10 cellular contexts compared by ENCODE assay signal in the genomic region with DNA sequence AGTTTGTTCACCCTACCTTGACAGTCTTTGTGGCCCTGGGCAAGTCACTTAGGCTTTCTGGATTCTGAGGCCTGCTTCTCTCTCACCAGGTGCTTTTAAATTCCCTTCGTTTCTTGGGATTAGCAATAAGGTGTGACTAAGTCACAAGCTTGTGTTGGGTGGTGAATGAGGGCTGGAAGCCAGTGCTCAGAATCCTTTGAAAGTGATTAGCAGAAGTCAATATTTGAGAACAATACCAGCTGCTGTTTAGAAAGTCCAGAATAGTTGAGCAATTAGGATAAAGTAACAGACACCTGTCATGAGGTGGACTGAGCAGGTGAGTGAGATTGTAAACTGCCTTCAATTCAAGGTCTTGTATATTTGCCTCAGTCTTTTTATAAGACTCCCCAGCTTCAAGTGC. TPM values are rescaled to one million over a fixed set of nuclear protein-coding genes. Genes with fewer than 3 reads are reported as not detected.
DNase-seq lines count a peak whose midpoint lies in the region; ATAC-seq and TF ChIP-seq lines count a peak whose summit lies in the region.
"Had no signal": no experiment of that assay in that cellular context is flagged by ENCODE, and none has a peak within 500 bp of the region (broad histone marks: within the 10 kb centered on the region; RNA-seq: fewer than 3 reads in every experiment).

No MANE protein-coding gene starts in this region.

- in situ Hi-C loops in GM13976 (cut with MboI; ENCODE audit: low sequenced_read_pairs, unreplicated experiment), result loop anchor here (25.0 kb wide), 2 partner anchors 178 to 347 kb away; no protein-coding TSS in a partner anchor

- peaks cover 19% of the 10 kb centered on the region for H4K20me1 ChIP-seq in Loucy (ENCODE audit: insufficient read depth, low read length, poor library complexity, severe bottlenecking)

- H3K36me3 ChIP-seq in Loucy (ENCODE audit: insufficient read depth, low read length), result no peaks in the 10 kb centered on the region

- no peak overlapping the region for H3K4me3 ChIP-seq in Loucy (ENCODE audit: low read length, poor library complexity, severe bottlenecking)

- no peak for ATAC-seq in activated naive CD8-positive, alpha-beta T cell treated with anti-CD3 and anti-CD28 coated beads, Interleukin-2, amount 50 U/mL, for 24 hours
- ATAC-seq in naive thymus-derived CD8-positive, alpha-beta T cell, result no peak
- ATAC-seq: left lobe of liver had no signal

- TF ChIP-seq CTCF in Calu3 (IDR thresholded peaks at IDR 0.05; ENCODE audit: unreplicated experiment) (no peak), Loucy (conservative IDR thresholded peaks at IDR 0.05; ENCODE audit: low read length) (no peak), GM13976 (IDR thresholded peaks at IDR 0.05; ENCODE audit: borderline replicate concordance, control extremely low read depth, extremely low read depth, insufficient read depth, missing control alignments) (no peak)

- no TSS peak for BruUV-seq in Calu3 (replicated peaks; lab: Mats Ljungman, UMichigan)

- H3K27me3 ChIP-seq in Loucy (ENCODE audit: insufficient read depth, low read length, poor library complexity, severe bottlenecking), result no peaks in the 10 kb centered on the region

- H3K9me2 ChIP-seq in Loucy (replicated peaks; ENCODE audit: low read depth, low read length), result no peaks in the 10 kb centered on the region

- peak overlapping the region; percentile 97 for H3K27ac Mint-ChIP-seq in Calu3 (ENCODE audit: unreplicated experiment)
- H3K27ac Mint-ChIP-seq in activated naive CD8-positive, alpha-beta T cell treated with anti-CD3 and anti-CD28 coated beads, Interleukin-2, amount 50 U/mL, for 24 hours, result peak overlapping the region; percentile 87
- H3K27ac Mint-ChIP-seq in naive thymus-derived CD8-positive, alpha-beta T cell, result peak overlapping the region in 6 of 10 donors; percentile 20 to 91 (median 63)

- H3K4me1 Mint-ChIP-seq in Calu3 (ENCODE audit: low read depth, unreplicated experiment), result peaks cover 69% of the 10 kb centered on the region
- peaks cover 81% of the 10 kb centered on the region for H3K4me1 Mint-ChIP-seq in activated naive CD8-positive, alpha-beta T cell treated with anti-CD3 and anti-CD28 coated beads, Interleukin-2, amount 50 U/mL, for 24 hours
- H3K4me1 Mint-ChIP-seq in naive thymus-derived CD8-positive, alpha-beta T cell, result peaks cover 41 to 87% (median 78%) of the 10 kb centered on the region in 4 donors

- CTCF ChIA-PET in Calu3 (lab: Charles Lee), result interaction anchor here (0.7 to 1.4 kb wide), 6 partner anchors 9 to 584 kb away, joined by 3 to 7 read pairs (median 4); no protein-coding TSS in a partner anchor

- no peaks in the 10 kb centered on the region for H3K27me3 Mint-ChIP-seq in Calu3 (ENCODE audit: unreplicated experiment)
- H3K27me3 Mint-ChIP-seq in activated naive CD8-positive, alpha-beta T cell treated with anti-CD3 and anti-CD28 coated beads, Interleukin-2, amount 50 U/mL, for 24 hours, result no peaks in the 10 kb centered on the region
- no peaks in the 10 kb centered on the region for H3K27me3 Mint-ChIP-seq in naive thymus-derived CD8-positive, alpha-beta T cell

- H3K4me2 ChIP-seq in Loucy (ENCODE audit: low read depth, low read length, poor library complexity, severe bottlenecking), result peak overlapping the region; percentile 78

- POLR2A ChIA-PET in naive thymus-derived CD8-positive, alpha-beta T cell (lab: Charles Lee), result interaction anchor here (0.7 kb wide), 1 partner anchor 9 kb away, joined by 3 read pairs; no protein-coding TSS in a partner anchor

- H3K9me3 ChIP-seq in Loucy (ENCODE audit: insufficient read depth, low read depth, low read length), result no peaks in the 10 kb centered on the region

- DNase-seq in Calu3 (peak; percentile 53), GM03348 (ENCODE audit: low spot score) (no peak), GM13976 (ENCODE audit: low spot score) (no peak), amniotic stem cell (lab: John Stamatoyannopoulos, UW) (no peak)
- DNase-seq in activated naive CD8-positive, alpha-beta T cell treated with anti-CD3 and anti-CD28 coated beads, Interleukin-2, amount 50 U/mL, for 24 hours, result no peak
- no peak for DNase-seq in naive thymus-derived CD8-positive, alpha-beta T cell
- no peak for DNase-seq in effector CD8-positive, alpha-beta T cell (lab: John Stamatoyannopoulos, UW)
- DNase-seq: NCI-H524 treated with DMSO at 0.1 percent for 48 hours had no signal

- peak overlapping the region; percentile 48 for H3K9ac ChIP-seq in Loucy (ENCODE audit: low read depth, low read length, poor library complexity, severe bottlenecking)

- H3K4me3 Mint-ChIP-seq in Calu3 (ENCODE audit: low read depth, unreplicated experiment), result peak overlapping the region; percentile 42
- no peak overlapping the region for H3K4me3 Mint-ChIP-seq in activated naive CD8-positive, alpha-beta T cell treated with anti-CD3 and anti-CD28 coated beads, Interleukin-2, amount 50 U/mL, for 24 hours
- peak overlapping the region in 3 of 10 donors; percentile 62 to 77 (median 66) for H3K4me3 Mint-ChIP-seq in naive thymus-derived CD8-positive, alpha-beta T cell

- peaks cover 64% of the 10 kb centered on the region for H3K4me1 ChIP-seq in Loucy (ENCODE audit: insufficient read depth, low read length, poor library complexity, severe bottlenecking)

- H3K79me2 ChIP-seq in Loucy (ENCODE audit: insufficient read depth, low read length), result peaks cover 75% of the 10 kb centered on the region

- H3K36me3 Mint-ChIP-seq in Calu3 (ENCODE audit: insufficient read depth, unreplicated experiment), result peaks cover 9% of the 10 kb centered on the region
- peaks cover 3% of the 10 kb centered on the region for H3K36me3 Mint-ChIP-seq in activated naive CD8-positive, alpha-beta T cell treated with anti-CD3 and anti-CD28 coated beads, Interleukin-2, amount 50 U/mL, for 24 hours (ENCODE audit: low read depth)
- peaks cover 0 to 3% (median 0%) of the 10 kb centered on the region in 3 donors for H3K36me3 Mint-ChIP-seq in naive thymus-derived CD8-positive, alpha-beta T cell

- H2AFZ ChIP-seq in Loucy (ENCODE audit: low read length), result no peak overlapping the region

- peaks cover 3% of the 10 kb centered on the region for H3K9me3 Mint-ChIP-seq in Calu3 (ENCODE audit: low read depth, unreplicated experiment)
- H3K9me3 Mint-ChIP-seq in activated naive CD8-positive, alpha-beta T cell treated with anti-CD3 and anti-CD28 coated beads, Interleukin-2, amount 50 U/mL, for 24 hours, result peaks cover 9% of the 10 kb centered on the region
- H3K9me3 Mint-ChIP-seq in naive thymus-derived CD8-positive, alpha-beta T cell, result peaks cover 0 to 10% (median 0%) of the 10 kb centered on the region in 9 donors

- H3F3A ChIP-seq in Loucy (ENCODE audit: low read depth), result peaks cover 20% of the 10 kb centered on the region

- intact Hi-C loops in Calu3 (cut with micrococcal nuclease; ENCODE audit: unreplicated experiment), result loop anchor here (5.0 kb wide), 3 partner anchors 117 to 218 kb away; no protein-coding TSS in a partner anchor

RNA-seq across cellular contexts. Expression of a gene that starts 19.3 kb away (rescaled TPM):
- total RNA-seq in Calu3 (2022), result 112 and 129 TPM in 2 replicates
- total RNA-seq in naive thymus-derived CD8-positive, alpha-beta T cell, result 10 to 100 TPM; 54.6 to 61.1 TPM
- 1 to 10 TPM; 3.6 to 5.8 (median 5.6) TPM for polyA plus RNA-seq in naive thymus-derived CD8-positive, alpha-beta T cell
